Comparison of ENCODE assay signal across 18 cellular contexts in the genomic region with DNA sequence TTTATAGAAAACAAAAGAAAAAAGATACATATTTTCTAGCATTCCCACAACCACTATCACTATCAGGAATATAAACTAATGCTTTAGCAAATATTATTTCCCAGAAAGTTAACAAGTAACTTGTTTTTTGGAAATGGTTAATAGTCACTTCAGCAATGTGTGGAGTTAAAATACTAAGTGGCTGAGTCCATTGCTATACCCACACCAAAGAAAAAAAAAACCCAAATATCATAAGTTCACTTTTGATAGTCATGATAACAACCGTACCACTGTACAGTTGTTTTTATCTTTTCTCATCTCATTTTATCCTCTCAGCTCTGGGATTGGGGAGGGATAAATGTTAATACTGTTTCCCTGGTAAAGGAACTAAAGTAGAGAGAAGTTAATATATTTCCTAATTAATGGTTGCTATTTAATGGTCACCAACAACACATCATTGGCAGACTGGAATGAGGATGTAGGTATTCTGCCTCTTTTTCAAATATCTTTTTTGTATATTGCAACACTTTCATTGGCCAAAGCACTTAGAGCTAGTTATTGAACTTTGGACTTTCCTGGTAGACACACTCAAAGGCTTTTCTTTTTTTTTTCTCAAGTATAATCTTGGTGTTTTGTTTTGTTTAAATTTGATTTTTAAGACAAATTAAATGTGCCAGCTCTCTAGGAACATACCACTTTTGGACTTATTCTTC. TPM values are rescaled to one million over a fixed set of nuclear protein-coding genes. Genes with fewer than 3 reads are reported as not detected.
A peak's percentile ranks its signal among the peaks of the same experiment; 100 is the strongest.
DNase-seq lines count a peak whose midpoint lies in the region; ATAC-seq and TF ChIP-seq lines count a peak whose summit lies in the region.
"Had no signal": no experiment of that assay in that cellular context is flagged by ENCODE, and none has a peak within 500 bp of the region (broad histone marks: within the 10 kb centered on the region; RNA-seq: fewer than 3 reads in every experiment).

No MANE protein-coding gene starts in this region.

- TF ChIP-seq CTCF in progenitor cell of endocrine pancreas (IDR thresholded peaks at IDR 0.05; ENCODE audit: unreplicated experiment), result no peak

- peaks cover 14% of the 10 kb centered on the region for H3K4me1 Mint-ChIP-seq in progenitor cell of endocrine pancreas (ENCODE audit: low read depth)
- H3K4me1 Mint-ChIP-seq: central memory CD8-positive, alpha-beta T cell had no signal

- H3K4me1 ChIP-seq in endocrine pancreas (ENCODE audit: control insufficient read depth, insufficient read depth, low read length), result peaks cover 6% of the 10 kb centered on the region
- H3K4me1 ChIP-seq: BLaER1, uterus had no signal

- no peak overlapping the region for H3K9ac ChIP-seq in endocrine pancreas (ENCODE audit: control insufficient read depth, insufficient read depth, low read length)
- H3K9ac ChIP-seq: BLaER1 had no signal

- H3K27me3 Mint-ChIP-seq in progenitor cell of endocrine pancreas, result no peaks in the 10 kb centered on the region

- H3K27me3 ChIP-seq in endocrine pancreas (ENCODE audit: control insufficient read depth, insufficient read depth, low read length), result no peaks in the 10 kb centered on the region
- H3K27me3 ChIP-seq: BLaER1, uterus had no signal

- peaks cover 10% of the 10 kb centered on the region for H3K36me3 Mint-ChIP-seq in progenitor cell of endocrine pancreas (ENCODE audit: insufficient read depth)

- peaks cover 20% of the 10 kb centered on the region for H3K9me3 Mint-ChIP-seq in progenitor cell of endocrine pancreas (ENCODE audit: low read depth)

- ATAC-seq in GM18907 (IDR thresholded peaks at IDR 0.05; ENCODE audit: unreplicated experiment) (peak; percentile 53), HG02981 (IDR thresholded peaks at IDR 0.05; ENCODE audit: unreplicated experiment) (peak; percentile 66), GM19328 (IDR thresholded peaks at IDR 0.05; ENCODE audit: unreplicated experiment) (no peak), GM21447 (IDR thresholded peaks at IDR 0.05; ENCODE audit: unreplicated experiment) (no peak)
- ATAC-seq: activated T-cell treated with anti-CD3 and anti-CD28 coated beads, Interleukin-2, amount 50 U/mL, for 72 hours had no signal

- peak overlapping the region; percentile 49 for H3K27ac Mint-ChIP-seq in progenitor cell of endocrine pancreas
- H3K27ac Mint-ChIP-seq: activated T-cell treated with anti-CD3 and anti-CD28 coated beads, Interleukin-2, amount 50 U/mL, for 72 hours had no signal

- H3K9me3 ChIP-seq in endocrine pancreas (ENCODE audit: control insufficient read depth, low read length), result no peaks in the 10 kb centered on the region

- no peak overlapping the region for H3K4me3 Mint-ChIP-seq in progenitor cell of endocrine pancreas (ENCODE audit: low read depth)
- H3K4me3 Mint-ChIP-seq: activated T-cell treated with anti-CD3 and anti-CD28 coated beads, Interleukin-2, amount 50 U/mL, for 72 hours; central memory CD8-positive, alpha-beta T cell had no signal

- peak overlapping the region; percentile 14 for H3K4me3 ChIP-seq in endocrine pancreas (ENCODE audit: control insufficient read depth, insufficient read depth, low read length)
- H3K4me3 ChIP-seq: BLaER1, skin epidermis, uterus had no signal

- DNase-seq in progenitor cell of endocrine pancreas (ENCODE audit: low spot score, unreplicated experiment) (no peak), NCI-H748 treated with DMSO at 0.1 percent for 48 hours (lab: John Stamatoyannopoulos, UW) (no peak)
- DNase-seq in stimulated activated naive CD4-positive, alpha-beta T cell (lab: John Stamatoyannopoulos, UW), result no peak
- DNase-seq: activated T-cell treated with anti-CD3 and anti-CD28 coated beads, Interleukin-2, amount 50 U/mL, for 72 hours; DMS79; foreskin fibroblast; IMR-90; stimulated activated naive CD4-positive, alpha-beta T cell treated with Interleukin-2 at 50 U/mL for 16 hours; T1000; uterus had no signal

- no peaks in the 10 kb centered on the region for H3K36me3 ChIP-seq in endocrine pancreas (ENCODE audit: control insufficient read depth, insufficient read depth, low read length)
- H3K36me3 ChIP-seq: BLaER1, uterus had no signal

RNA-seq across cellular contexts. Expression of a gene that starts 18.4 kb away (rescaled TPM):
- 32.7 and 32.8 TPM in 2 replicates for total RNA-seq in progenitor cell of endocrine pancreas

RNA-seq across cellular contexts. Expression of a gene that starts 35.6 kb away (rescaled TPM):
- 0.38 and 0.55 TPM in 2 replicates for total RNA-seq in progenitor cell of endocrine pancreas
- total RNA-seq: activated T-cell treated with anti-CD3 and anti-CD28 coated beads, Interleukin-2, amount 50 U/mL, for 72 hours; IMR-90 had no signal

Comparison
In these comparisons a context has a peak if more than half of its experiments do, and no peak if none do; other contexts are left out.
1. ATAC-seq: peak in GM18907 (single experiment) and HG02981 (single experiment); none in GM19328 (single experiment) and GM21447 (single experiment).